1 cellular context compared by ENCODE assay signal in genomic region chr20:1184638-1185315, GRCh38.
A peak's percentile ranks its signal among the peaks of the same experiment; 100 is the strongest.
TF ChIP-seq lines count a peak whose summit lies in the region.

Gene TMEM74B, minus strand, starts transcription at chr20:1184981. Its CDS starts 1,180 bp downstream, at chr20:1183801.

TF ChIP-seq in HepG2, 621 proteins besides CTCF, POLR2A, EP300 and RAD21 (continued from another document and continues in another):
- TF ChIP-seq ZBTB40 (IDR thresholded peaks at IDR 0.05) (no peak), ZBTB40 (CRISPR knock-in tag; IDR thresholded peaks at IDR 0.05) (peak; percentile 45; the same call in 1 of the 2 replicates), ELF1 (CRISPR knock-in tag; IDR thresholded peaks at IDR 0.05) (no peak), ZNF253 (CRISPR knock-in tag; IDR thresholded peaks at IDR 0.05; ENCODE audit: borderline replicate concordance) (peak; percentile 21; the same call in 1 of the 2 replicates), ZNF816 (CRISPR knock-in tag; IDR thresholded peaks at IDR 0.05; ENCODE audit: borderline replicate concordance) (no peak), RNF2 (conservative IDR thresholded peaks at IDR 0.05; ENCODE audit: low read depth) (0 out of 2 replicates have a peak, but pooled peaks have one; percentile 53), TCF7L2 (IDR thresholded peaks at IDR 0.05; ENCODE audit: low read depth, low read length) (no peak), ZNF484 (CRISPR knock-in tag; IDR thresholded peaks at IDR 0.05; ENCODE audit: borderline replicate concordance, low read depth) (no peak), DRAP1 (CRISPR knock-in tag; IDR thresholded peaks at IDR 0.05) (0 out of 2 replicates have a peak, but pooled peaks have one; percentile 14), YEATS4 (CRISPR knock-in tag; IDR thresholded peaks at IDR 0.05; ENCODE audit: borderline replicate concordance) (peak; percentile 65; the same call in 1 of the 2 replicates), HIVEP1 (CRISPR knock-in tag; IDR thresholded peaks at IDR 0.05) (no peak), HOXA7 (CRISPR knock-in tag; IDR thresholded peaks at IDR 0.05) (no peak; the same call in 1 of the 2 replicates), ZNF331 (CRISPR knock-in tag; IDR thresholded peaks at IDR 0.05) (no peak; the same call in 1 of the 2 replicates), ZMYM2 (CRISPR knock-in tag; IDR thresholded peaks at IDR 0.05) (no peak), ZFP82 (CRISPR knock-in tag; IDR thresholded peaks at IDR 0.05; ENCODE audit: borderline replicate concordance) (no peak; the same call in 1 of the 2 replicates), HMGXB4 (CRISPR knock-in tag; IDR thresholded peaks at IDR 0.05; ENCODE audit: borderline replicate concordance in 1 of 2, low read depth in 1 of 2) (peak; percentile 50 to 73; a peak in 2 of 4 replicates), E2F5 (CRISPR knock-in tag; conservative IDR thresholded peaks at IDR 0.05) (no peak), IRF1 (CRISPR knock-in tag; IDR thresholded peaks at IDR 0.05; ENCODE audit: low read depth) (no peak), ZNF598 (CRISPR knock-in tag; IDR thresholded peaks at IDR 0.05; ENCODE audit: borderline replicate concordance) (peak; percentile 96; the same call in 1 of the 2 replicates), AGO2 (optimal IDR thresholded peaks at IDR 0.05; ENCODE audit: low read depth, low read length) (no peak), HNRNPL (IDR thresholded peaks at IDR 0.05; ENCODE audit: low read depth, low read length) (peak; percentile 63; the same call in 1 of the 2 replicates), CBFB (CRISPR knock-in tag; IDR thresholded peaks at IDR 0.05) (peak; percentile 31; the same call in 1 of the 2 replicates), E2F1 (CRISPR knock-in tag; IDR thresholded peaks at IDR 0.05) (no peak), BRD4 (CRISPR knock-in tag; IDR thresholded peaks at IDR 0.05) (peak; percentile 23; the same call in 1 of the 2 replicates), CAMTA2 (CRISPR knock-in tag; IDR thresholded peaks at IDR 0.05; ENCODE audit: borderline replicate concordance) (no peak; the same call in 1 of the 2 replicates), ZNF777 (CRISPR knock-in tag; IDR thresholded peaks at IDR 0.05) (peak; percentile 88), ARHGAP35 (CRISPR knock-in tag; IDR thresholded peaks at IDR 0.05; ENCODE audit: borderline replicate concordance) (no peak), ZXDC (CRISPR knock-in tag; IDR thresholded peaks at IDR 0.05) (no peak; the same call in 1 of the 2 replicates), KLF16 (CRISPR knock-in tag; IDR thresholded peaks at IDR 0.05) (no peak), NR2C2 (CRISPR knock-in tag; IDR thresholded peaks at IDR 0.05; ENCODE audit: borderline replicate concordance) (peak; percentile 55), ZNF446 (CRISPR knock-in tag; IDR thresholded peaks at IDR 0.05) (peak; percentile 89; the same call in 1 of the 2 replicates), RFX3 (CRISPR knock-in tag; IDR thresholded peaks at IDR 0.05) (no peak), ZBTB7B (CRISPR knock-in tag; IDR thresholded peaks at IDR 0.05) (0 out of 2 replicates have a peak, but pooled peaks have one; percentile 17)
- TF ChIP-seq, protein P1, sequence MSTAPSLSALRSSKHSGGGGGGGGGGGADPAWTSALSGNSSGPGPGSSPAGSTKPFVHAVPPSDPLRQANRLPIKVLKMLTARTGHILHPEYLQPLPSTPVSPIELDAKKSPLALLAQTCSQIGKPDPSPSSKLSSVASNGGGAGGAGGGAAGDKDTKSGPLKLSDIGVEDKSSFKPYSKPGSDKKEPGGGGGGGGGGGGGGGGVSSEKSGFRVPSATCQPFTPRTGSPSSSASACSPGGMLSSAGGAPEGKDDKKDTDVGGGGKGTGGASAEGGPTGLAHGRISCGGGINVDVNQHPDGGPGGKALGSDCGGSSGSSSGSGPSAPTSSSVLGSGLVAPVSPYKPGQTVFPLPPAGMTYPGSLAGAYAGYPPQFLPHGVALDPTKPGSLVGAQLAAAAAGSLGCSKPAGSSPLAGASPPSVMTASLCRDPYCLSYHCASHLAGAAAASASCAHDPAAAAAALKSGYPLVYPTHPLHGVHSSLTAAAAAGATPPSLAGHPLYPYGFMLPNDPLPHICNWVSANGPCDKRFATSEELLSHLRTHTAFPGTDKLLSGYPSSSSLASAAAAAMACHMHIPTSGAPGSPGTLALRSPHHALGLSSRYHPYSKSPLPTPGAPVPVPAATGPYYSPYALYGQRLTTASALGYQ (CRISPR knock-in tag; IDR thresholded peaks at IDR 0.05), result no peak
- TF ChIP-seq, protein P2, sequence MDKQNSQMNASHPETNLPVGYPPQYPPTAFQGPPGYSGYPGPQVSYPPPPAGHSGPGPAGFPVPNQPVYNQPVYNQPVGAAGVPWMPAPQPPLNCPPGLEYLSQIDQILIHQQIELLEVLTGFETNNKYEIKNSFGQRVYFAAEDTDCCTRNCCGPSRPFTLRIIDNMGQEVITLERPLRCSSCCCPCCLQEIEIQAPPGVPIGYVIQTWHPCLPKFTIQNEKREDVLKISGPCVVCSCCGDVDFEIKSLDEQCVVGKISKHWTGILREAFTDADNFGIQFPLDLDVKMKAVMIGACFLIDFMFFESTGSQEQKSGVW (CRISPR knock-in tag; IDR thresholded peaks at IDR 0.05; ENCODE audit: borderline replicate concordance), result no peak
- TF ChIP-seq, protein P3, sequence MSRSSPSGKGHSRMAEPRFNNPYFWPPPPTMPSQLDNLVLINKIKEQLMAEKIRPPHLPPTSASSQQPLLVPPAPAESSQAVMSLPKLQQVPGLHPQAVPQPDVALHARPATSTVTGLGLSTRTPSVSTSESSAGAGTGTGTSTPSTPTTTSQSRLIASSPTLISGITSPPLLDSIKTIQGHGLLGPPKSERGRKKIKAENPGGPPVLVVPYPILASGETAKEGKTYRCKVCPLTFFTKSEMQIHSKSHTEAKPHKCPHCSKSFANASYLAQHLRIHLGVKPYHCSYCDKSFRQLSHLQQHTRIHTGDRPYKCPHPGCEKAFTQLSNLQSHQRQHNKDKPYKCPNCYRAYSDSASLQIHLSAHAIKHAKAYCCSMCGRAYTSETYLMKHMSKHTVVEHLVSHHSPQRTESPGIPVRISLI (CRISPR knock-in tag; IDR thresholded peaks at IDR 0.05; ENCODE audit: borderline replicate concordance), result no peak
